In the genomic region with DNA sequence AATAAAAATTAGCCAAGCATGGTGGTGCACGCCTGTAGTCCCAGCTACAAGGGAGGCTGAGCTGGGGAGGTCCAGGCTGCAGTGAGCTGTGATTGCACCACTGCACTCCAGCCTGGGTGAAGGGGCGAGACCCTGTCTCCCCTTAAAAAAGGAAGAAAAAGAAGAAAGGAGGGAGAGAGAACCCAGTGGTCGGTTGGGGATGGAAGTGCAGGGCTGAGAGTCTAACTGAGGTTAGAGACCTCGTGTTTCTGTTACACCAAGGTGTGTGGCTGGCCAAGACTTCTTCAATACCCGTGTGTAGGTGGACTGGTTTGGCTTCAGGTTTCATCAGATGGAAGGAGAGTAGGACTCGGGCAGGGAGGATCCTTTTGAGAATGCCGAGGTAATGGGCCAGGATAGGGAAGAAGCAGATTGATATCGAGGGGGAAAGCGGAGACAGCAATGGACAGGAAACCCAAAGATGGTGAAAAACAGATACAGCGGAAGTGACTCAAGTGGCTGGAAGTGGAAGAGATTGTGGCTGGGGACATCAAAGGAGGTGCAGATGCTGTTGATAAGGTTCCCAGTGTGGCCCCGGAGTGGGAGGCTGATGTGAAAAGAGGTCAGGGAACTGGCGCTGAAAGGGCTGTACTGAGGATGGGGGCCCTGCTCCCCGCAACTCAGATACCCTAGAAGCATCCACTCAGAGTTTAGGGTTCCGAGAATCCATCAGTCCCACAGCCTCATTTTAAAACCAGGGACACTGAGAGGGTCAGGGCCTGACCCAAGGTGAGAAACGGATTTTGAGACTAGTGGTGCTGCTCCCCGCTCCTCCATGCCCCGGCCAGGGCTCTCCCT, we compare ENCODE assay signal across 1 cellular context.
TF ChIP-seq lines count a peak whose summit lies in the region.

No MANE protein-coding gene starts in this region.

TF ChIP-seq in K562, 482 proteins besides CTCF, POLR2A, EP300 and RAD21 (continued from another document and continues in another):
- TF ChIP-seq AFF1 (IDR thresholded peaks at IDR 0.05; ENCODE audit: low read depth in 1 of 2, partially characterized antibody in 2 of 2) (peak in 1 of 2 experiments; percentile 80), RBM14 (IDR thresholded peaks at IDR 0.05; ENCODE audit: borderline replicate concordance, insufficient read depth, low read depth, low read length) (no peak), KDM5B (IDR thresholded peaks at IDR 0.05; ENCODE audit: insufficient replicate concordance, low read depth, low read length) (peak; percentile 52), DPF2 (IDR thresholded peaks at IDR 0.05) (peak; percentile 99), ZNF766 (CRISPR knock-in tag; conservative IDR thresholded peaks at IDR 0.05) (peak; percentile 72), CHCHD3 (CRISPR knock-in tag; IDR thresholded peaks at IDR 0.05) (no peak), MLLT1 (IDR thresholded peaks at IDR 0.05) (no peak; a peak in 3 of 4 replicates), TSC22D4 (tag; IDR thresholded peaks at IDR 0.05) (no peak), NR2C1 (IDR thresholded peaks at IDR 0.05) (no peak; the same call in none of the 2 replicates), NR2C1 (tag; IDR thresholded peaks at IDR 0.05) (peak; percentile 66), SIRT6 (IDR thresholded peaks at IDR 0.05; ENCODE audit: low read depth, low read length) (no peak), ZNF217 (CRISPR knock-in tag; IDR thresholded peaks at IDR 0.05) (no peak), ZNF274 (IDR thresholded peaks at IDR 0.05; ENCODE audit: borderline replicate concordance, low read depth, low read length) (no peak), FOXK1 (CRISPR knock-in tag; IDR thresholded peaks at IDR 0.05; ENCODE audit: borderline replicate concordance) (peak; percentile 16; the same call in 1 of the 2 replicates), RBM34 (IDR thresholded peaks at IDR 0.05; ENCODE audit: borderline replicate concordance, insufficient read depth, low read length) (no peak), EZH2 (IDR thresholded peaks at IDR 0.05; ENCODE audit: borderline replicate concordance, low read depth, low read length) (no peak), PURB (CRISPR knock-in tag; IDR thresholded peaks at IDR 0.05; ENCODE audit: low read depth) (no peak), ZNF311 (CRISPR knock-in tag; IDR thresholded peaks at IDR 0.05) (no peak), ZFPM2 (CRISPR knock-in tag; IDR thresholded peaks at IDR 0.05) (0 out of 2 replicates have a peak, but pooled peaks have one; percentile 90), BRF1 (IDR thresholded peaks at IDR 0.05; ENCODE audit: borderline replicate concordance, extremely low read depth, insufficient read length) (no peak), RFX7 (CRISPR knock-in tag; IDR thresholded peaks at IDR 0.05) (no peak), ADNP (tag; IDR thresholded peaks at IDR 0.05) (no peak), CEBPG (CRISPR knock-in tag; IDR thresholded peaks at IDR 0.05) (peak; percentile 58; the same call in 1 of the 2 replicates), CEBPG (tag; conservative IDR thresholded peaks at IDR 0.05 in 1 of 2, IDR thresholded peaks at IDR 0.05 in 1 of 2) (peak; percentile 42 to 66; a peak in 3 of 4 replicates), LARP7 (IDR thresholded peaks at IDR 0.05) (no peak), ZNF584 (CRISPR knock-in tag; IDR thresholded peaks at IDR 0.05; ENCODE audit: low read depth) (peak; percentile 87; the same call in 1 of the 2 replicates), KLF6 (CRISPR knock-in tag; IDR thresholded peaks at IDR 0.05; ENCODE audit: borderline replicate concordance) (no peak; the same call in 1 of the 2 replicates), ATF1 (CRISPR knock-in tag; IDR thresholded peaks at IDR 0.05) (no peak), ATF1 (tag; IDR thresholded peaks at IDR 0.05) (peak; percentile 82), VEZF1 (CRISPR knock-in tag; IDR thresholded peaks at IDR 0.05) (0 out of 2 replicates have a peak, but pooled peaks have one; percentile 22), MCM3 (IDR thresholded peaks at IDR 0.05) (no peak), FIP1L1 (IDR thresholded peaks at IDR 0.05; ENCODE audit: low read depth, low read length, poor library complexity, severe bottlenecking) (no peak), GABPB1 (CRISPR knock-in tag; IDR thresholded peaks at IDR 0.05) (no peak), DDX20 (tag; IDR thresholded peaks at IDR 0.05; ENCODE audit: low read depth) (no peak), CBFA2T3 (IDR thresholded peaks at IDR 0.05) (peak; percentile 88), CBX5 (IDR thresholded peaks at IDR 0.05; ENCODE audit: borderline replicate concordance, low read depth) (0 out of 2 replicates have a peak, but pooled peaks have one; percentile 9), PHB (CRISPR knock-in tag; IDR thresholded peaks at IDR 0.05) (peak; percentile 79; the same call in 1 of the 2 replicates), CHD2 (IDR thresholded peaks at IDR 0.05; ENCODE audit: low read depth, low read length) (no peak), THAP12 (CRISPR knock-in tag; IDR thresholded peaks at IDR 0.05) (no peak), ZNF830 (CRISPR knock-in tag; IDR thresholded peaks at IDR 0.05) (no peak)
- TF ChIP-seq, protein P1, sequence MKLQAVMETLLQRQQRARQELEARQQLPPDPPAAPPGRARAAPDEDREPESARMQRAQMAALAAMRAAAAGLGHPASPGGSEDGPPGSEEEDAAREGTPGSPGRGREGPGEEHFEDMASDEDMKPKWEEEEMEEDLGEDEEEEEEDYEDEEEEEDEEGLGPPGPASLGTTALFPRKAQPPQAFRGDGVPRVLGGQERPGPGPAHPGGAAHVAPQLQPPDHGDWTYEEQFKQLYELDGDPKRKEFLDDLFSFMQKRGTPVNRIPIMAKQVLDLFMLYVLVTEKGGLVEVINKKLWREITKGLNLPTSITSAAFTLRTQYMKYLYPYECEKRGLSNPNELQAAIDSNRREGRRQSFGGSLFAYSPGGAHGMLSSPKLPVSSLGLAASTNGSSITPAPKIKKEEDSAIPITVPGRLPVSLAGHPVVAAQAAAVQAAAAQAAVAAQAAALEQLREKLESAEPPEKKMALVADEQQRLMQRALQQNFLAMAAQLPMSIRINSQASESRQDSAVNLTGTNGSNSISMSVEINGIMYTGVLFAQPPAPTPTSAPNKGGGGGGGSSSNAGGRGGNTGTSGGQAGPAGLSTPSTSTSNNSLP (IDR thresholded peaks at IDR 0.05; ENCODE audit: borderline replicate concordance, low read depth, low read length): peak; percentile 60; the same call in 1 of the 2 replicates
- TF ChIP-seq, protein P2, sequence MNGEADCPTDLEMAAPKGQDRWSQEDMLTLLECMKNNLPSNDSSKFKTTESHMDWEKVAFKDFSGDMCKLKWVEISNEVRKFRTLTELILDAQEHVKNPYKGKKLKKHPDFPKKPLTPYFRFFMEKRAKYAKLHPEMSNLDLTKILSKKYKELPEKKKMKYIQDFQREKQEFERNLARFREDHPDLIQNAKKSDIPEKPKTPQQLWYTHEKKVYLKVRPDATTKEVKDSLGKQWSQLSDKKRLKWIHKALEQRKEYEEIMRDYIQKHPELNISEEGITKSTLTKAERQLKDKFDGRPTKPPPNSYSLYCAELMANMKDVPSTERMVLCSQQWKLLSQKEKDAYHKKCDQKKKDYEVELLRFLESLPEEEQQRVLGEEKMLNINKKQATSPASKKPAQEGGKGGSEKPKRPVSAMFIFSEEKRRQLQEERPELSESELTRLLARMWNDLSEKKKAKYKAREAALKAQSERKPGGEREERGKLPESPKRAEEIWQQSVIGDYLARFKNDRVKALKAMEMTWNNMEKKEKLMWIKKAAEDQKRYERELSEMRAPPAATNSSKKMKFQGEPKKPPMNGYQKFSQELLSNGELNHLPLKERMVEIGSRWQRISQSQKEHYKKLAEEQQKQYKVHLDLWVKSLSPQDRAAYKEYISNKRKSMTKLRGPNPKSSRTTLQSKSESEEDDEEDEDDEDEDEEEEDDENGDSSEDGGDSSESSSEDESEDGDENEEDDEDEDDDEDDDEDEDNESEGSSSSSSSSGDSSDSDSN (IDR thresholded peaks at IDR 0.05; ENCODE audit: borderline replicate concordance in 1 of 2, low read depth in 2 of 2, low read length in 2 of 2): no peak
- TF ChIP-seq, protein P3, sequence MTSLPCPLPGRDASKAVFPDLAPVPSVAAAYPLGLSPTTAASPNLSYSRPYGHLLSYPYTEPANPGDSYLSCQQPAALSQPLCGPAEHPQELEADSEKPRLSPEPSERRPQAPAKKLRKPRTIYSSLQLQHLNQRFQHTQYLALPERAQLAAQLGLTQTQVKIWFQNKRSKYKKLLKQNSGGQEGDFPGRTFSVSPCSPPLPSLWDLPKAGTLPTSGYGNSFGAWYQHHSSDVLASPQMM (CRISPR knock-in tag; IDR thresholded peaks at IDR 0.05): no peak
- TF ChIP-seq, protein P4, sequence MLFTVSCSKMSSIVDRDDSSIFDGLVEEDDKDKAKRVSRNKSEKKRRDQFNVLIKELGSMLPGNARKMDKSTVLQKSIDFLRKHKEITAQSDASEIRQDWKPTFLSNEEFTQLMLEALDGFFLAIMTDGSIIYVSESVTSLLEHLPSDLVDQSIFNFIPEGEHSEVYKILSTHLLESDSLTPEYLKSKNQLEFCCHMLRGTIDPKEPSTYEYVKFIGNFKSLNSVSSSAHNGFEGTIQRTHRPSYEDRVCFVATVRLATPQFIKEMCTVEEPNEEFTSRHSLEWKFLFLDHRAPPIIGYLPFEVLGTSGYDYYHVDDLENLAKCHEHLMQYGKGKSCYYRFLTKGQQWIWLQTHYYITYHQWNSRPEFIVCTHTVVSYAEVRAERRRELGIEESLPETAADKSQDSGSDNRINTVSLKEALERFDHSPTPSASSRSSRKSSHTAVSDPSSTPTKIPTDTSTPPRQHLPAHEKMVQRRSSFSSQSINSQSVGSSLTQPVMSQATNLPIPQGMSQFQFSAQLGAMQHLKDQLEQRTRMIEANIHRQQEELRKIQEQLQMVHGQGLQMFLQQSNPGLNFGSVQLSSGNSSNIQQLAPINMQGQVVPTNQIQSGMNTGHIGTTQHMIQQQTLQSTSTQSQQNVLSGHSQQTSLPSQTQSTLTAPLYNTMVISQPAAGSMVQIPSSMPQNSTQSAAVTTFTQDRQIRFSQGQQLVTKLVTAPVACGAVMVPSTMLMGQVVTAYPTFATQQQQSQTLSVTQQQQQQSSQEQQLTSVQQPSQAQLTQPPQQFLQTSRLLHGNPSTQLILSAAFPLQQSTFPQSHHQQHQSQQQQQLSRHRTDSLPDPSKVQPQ (CRISPR knock-in tag; IDR thresholded peaks at IDR 0.05; ENCODE audit: borderline replicate concordance): no peak
